Comparison of ENCODE assay signal across 8 cellular contexts in the genomic region with DNA sequence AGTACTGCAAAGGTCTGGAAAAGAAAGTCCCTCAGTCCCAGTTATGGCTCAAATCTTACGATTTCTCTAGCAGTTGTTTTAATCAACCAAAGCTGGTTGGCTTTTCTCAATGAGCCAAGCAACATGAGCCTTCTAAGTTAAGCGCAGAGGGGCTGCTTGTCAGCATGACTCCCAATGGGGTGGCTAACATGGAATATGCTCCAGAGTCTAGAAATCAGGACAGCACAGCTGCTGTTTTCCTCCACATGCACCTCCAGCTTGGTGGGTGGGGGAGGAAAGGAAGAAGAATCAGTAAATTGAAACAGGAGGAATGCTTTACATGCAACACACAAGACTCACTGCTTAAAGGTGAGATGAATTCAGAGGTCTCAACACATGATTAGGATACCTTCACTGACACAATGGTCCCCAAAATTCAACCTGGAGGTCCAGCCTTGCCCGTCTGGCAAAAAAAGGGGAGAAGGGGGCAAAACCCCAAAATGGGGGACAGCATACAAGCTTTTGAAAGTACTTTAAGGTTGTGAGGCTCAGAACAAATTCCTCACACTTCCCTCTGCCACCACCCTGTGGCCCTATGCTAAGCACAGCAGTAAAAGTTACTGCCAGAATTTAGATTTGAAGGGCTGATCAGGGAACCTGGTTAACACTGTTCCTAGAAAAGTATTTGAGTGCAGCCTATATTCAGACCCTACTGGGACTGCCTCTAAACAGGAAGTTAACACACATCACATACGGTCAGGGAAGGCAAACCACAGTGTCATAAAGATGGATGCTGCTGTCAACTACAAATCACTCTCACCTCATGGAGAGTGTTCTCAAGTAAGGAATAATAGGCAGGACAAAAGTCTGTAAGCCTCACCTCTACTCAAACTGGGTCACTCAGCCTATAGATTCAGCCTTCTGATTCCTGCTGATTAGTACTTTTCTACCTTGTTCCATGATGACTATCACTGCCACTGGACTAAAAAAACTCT. TPM values are rescaled to one million over a fixed set of nuclear protein-coding genes. Genes with fewer than 3 reads are reported as not detected.
DNase-seq lines count a peak whose midpoint lies in the region; FAIRE-seq and TF ChIP-seq lines count a peak whose summit lies in the region.

No MANE protein-coding gene starts in this region.

- H2BK12ac ChIP-seq in neuronal stem cell (ENCODE audit: low read length) = no peak overlapping the region

- no CpG with 5 or more reads among the region's 4 CpGs for WGBS in neuronal stem cell (ENCODE audit: extremely low coverage in 2 of 2, insufficient read length in 2 of 2, insufficient replicate concordance in 1 of 2), 2 donors

- H2BK5ac ChIP-seq in neuronal stem cell (ENCODE audit: low read length) = no peak overlapping the region

- H3K18ac ChIP-seq in neuronal stem cell (ENCODE audit: low read length) = no peak overlapping the region

- no peak overlapping the region for H4K91ac ChIP-seq in neuronal stem cell (ENCODE audit: low read depth, low read length, poor library complexity)

- H2AFZ ChIP-seq in neuronal stem cell (ENCODE audit: low read length) = no peak overlapping the region

- no peak overlapping the region for H3K9ac ChIP-seq in neuronal stem cell (ENCODE audit: low read depth, low read length, poor library complexity)

- H3K4me1 Mint-ChIP-seq in activated naive CD4-positive, alpha-beta T cell treated with anti-CD3 and anti-CD28 coated beads, Interleukin-2, amount 10 ng/mL, durations not matched to agents 7 days and 5 days = peaks cover 50% of the 10 kb centered on the region

- H3K4me2 ChIP-seq in neuronal stem cell (ENCODE audit: insufficient read depth, low read length, poor library complexity, severe bottlenecking) = peak overlapping the region; percentile 13

- peak overlapping the region; percentile 90 for H3K27ac ChIP-seq in effector memory CD4-positive, alpha-beta T cell (ENCODE audit: insufficient read depth, low read length, poor library complexity, severe bottlenecking)
- no peak overlapping the region for H3K27ac ChIP-seq in neuronal stem cell (replicated peaks; ENCODE audit: low read length)

- no peak overlapping the region for H3K23ac ChIP-seq in neuronal stem cell (ENCODE audit: low read depth, low read length, poor library complexity)

- no peak for TF ChIP-seq POLR2A in GM12892 (IDR thresholded peaks at IDR 0.05; ENCODE audit: low read depth, low read length)

- H3K4me3 ChIP-seq in effector memory CD4-positive, alpha-beta T cell (ENCODE audit: insufficient read depth, low read depth, low read length, poor library complexity, severe bottlenecking) = peak overlapping the region; percentile 3
- peak overlapping the region in 1 of 2 donors; percentile 69 for H3K4me3 ChIP-seq in neuronal stem cell (ENCODE audit: low read length in 2 of 2)

- peak; percentile 52 for DNase-seq in activated naive CD4-positive, alpha-beta T cell treated with anti-CD3 and anti-CD28 coated beads, Interleukin-2, amount 10 ng/mL, durations not matched to agents 7 days and 5 days
- no peak for DNase-seq in activated naive CD4-positive, alpha-beta T cell treated with Interleukin-2 at 50 U/mL for 16 hours
- DNase-seq in RKO (ENCODE audit: low spot score) (peak; percentile 63), neuronal stem cell (ENCODE audit: low spot score) (no peak), GM12892 (ENCODE audit: insufficient read length) (no peak)
- no peak for DNase-seq in effector memory CD4-positive, alpha-beta T cell
- DNase-seq in stimulated activated CD4-positive, alpha-beta T cell treated with anti-CD3 and anti-CD28 coated beads, Interleukin-15, amount 100 ng/mL, for 24 hours = no peak
- no peak for DNase-seq in stimulated activated CD4-positive, alpha-beta T cell treated with anti-CD3 and anti-CD28 coated beads, Interleukin-2, amount 100 ng/mL, for 24 hours

- CTCF ChIA-PET in activated naive CD4-positive, alpha-beta T cell treated with anti-CD3 and anti-CD28 coated beads, Interleukin-2, amount 10 ng/mL, durations not matched to agents 7 days and 5 days (lab: Charles Lee) = interaction anchor here (0.6 to 3.2 kb wide), 13 partner anchors 10 to 139 kb away, joined by 3 to 21 read pairs (median 4); partner anchors contain the start of genes DENND4B, JTB and RAB13

- no peak overlapping the region for H3K14ac ChIP-seq in neuronal stem cell (ENCODE audit: low read length)

- H3K4me3 Mint-ChIP-seq in activated naive CD4-positive, alpha-beta T cell treated with anti-CD3 and anti-CD28 coated beads, Interleukin-2, amount 10 ng/mL, durations not matched to agents 7 days and 5 days = peak overlapping the region; percentile 82

- H4K8ac ChIP-seq in neuronal stem cell (ENCODE audit: low read depth, low read length) = no peak overlapping the region

- peaks cover 6% of the 10 kb centered on the region for H3K27me3 Mint-ChIP-seq in activated naive CD4-positive, alpha-beta T cell treated with anti-CD3 and anti-CD28 coated beads, Interleukin-2, amount 10 ng/mL, durations not matched to agents 7 days and 5 days

- no peaks in the 10 kb centered on the region for H3K9me3 Mint-ChIP-seq in activated naive CD4-positive, alpha-beta T cell treated with anti-CD3 and anti-CD28 coated beads, Interleukin-2, amount 10 ng/mL, durations not matched to agents 7 days and 5 days

- H3K27ac Mint-ChIP-seq in activated naive CD4-positive, alpha-beta T cell treated with anti-CD3 and anti-CD28 coated beads, Interleukin-2, amount 10 ng/mL, durations not matched to agents 7 days and 5 days = peak overlapping the region; percentile 89

- H3K36me3 ChIP-seq in effector memory CD4-positive, alpha-beta T cell (ENCODE audit: control insufficient read depth, insufficient read depth, low read length) = no peaks in the 10 kb centered on the region
- H3K36me3 ChIP-seq in neuronal stem cell (replicated peaks in 1 of 2; ENCODE audit: control insufficient read depth in 2 of 2, insufficient read depth in 2 of 2, low read length in 2 of 2) = peaks cover 4 to 35% of the 10 kb centered on the region in 2 donors

- no peak for FAIRE-seq in GM12892 (lab: Jason Lieb, UNC)

- no peaks in the 10 kb centered on the region for H3K9me3 ChIP-seq in effector memory CD4-positive, alpha-beta T cell (ENCODE audit: control insufficient read depth, low read length)
- H3K9me3 ChIP-seq in neuronal stem cell (replicated peaks in 1 of 2; ENCODE audit: control insufficient read depth in 2 of 2, insufficient read depth in 1 of 2, low read depth in 1 of 2, low read length in 2 of 2) = no peaks in the 10 kb centered on the region

- H3K36me3 Mint-ChIP-seq in activated naive CD4-positive, alpha-beta T cell treated with anti-CD3 and anti-CD28 coated beads, Interleukin-2, amount 10 ng/mL, durations not matched to agents 7 days and 5 days = peaks cover 24% of the 10 kb centered on the region

- H2BK120ac ChIP-seq in neuronal stem cell (ENCODE audit: low read depth, low read length) = no peak overlapping the region

- H3K79me1 ChIP-seq in neuronal stem cell (ENCODE audit: low read depth, low read length) = peaks cover 3% of the 10 kb centered on the region

- H3K27me3 ChIP-seq in effector memory CD4-positive, alpha-beta T cell (replicated peaks; ENCODE audit: control insufficient read depth, insufficient read depth, low read length, poor library complexity, severe bottlenecking) = no peaks in the 10 kb centered on the region
- H3K27me3 ChIP-seq in neuronal stem cell (ENCODE audit: control insufficient read depth in 3 of 3, insufficient read depth in 3 of 3, low read depth in 1 of 3, low read length in 3 of 3) = no peaks in the 10 kb centered on the region

- no peak overlapping the region for H3K4ac ChIP-seq in neuronal stem cell (ENCODE audit: low read length)

- peaks cover 37% of the 10 kb centered on the region for H3K4me1 ChIP-seq in effector memory CD4-positive, alpha-beta T cell (ENCODE audit: control insufficient read depth, insufficient read depth, low read length, poor library complexity, severe bottlenecking)
- H3K4me1 ChIP-seq in neuronal stem cell (ENCODE audit: control insufficient read depth in 2 of 2, insufficient read depth in 1 of 2, low read depth in 1 of 2, low read length in 2 of 2) = peaks cover 15 to 17% of the 10 kb centered on the region in 2 donors

- no peak overlapping the region for H2BK15ac ChIP-seq in neuronal stem cell (ENCODE audit: low read length)

- no peak overlapping the region for H2AK5ac ChIP-seq in neuronal stem cell (ENCODE audit: low read depth, low read length)

RNA-seq across cellular contexts. Expression of gene GATAD2B, which starts 2.6 kb away (rescaled TPM):
- polyA plus RNA-seq in neuronal stem cell (2013, experiment 1 of 2) = 26.6 TPM
- 27.7 TPM for polyA plus RNA-seq in neuronal stem cell (2013, experiment 2 of 2)
- 16.1 TPM for polyA plus RNA-seq in GM12892 (2012; ENCODE audit: missing spikeins)

RNA-seq across cellular contexts. Expression of gene DENND4B, which starts 26.4 kb away (rescaled TPM):
- polyA plus RNA-seq in neuronal stem cell (2013, experiment 1 of 2) = 10.8 TPM
- 10.8 TPM for polyA plus RNA-seq in neuronal stem cell (2013, experiment 2 of 2)
- 35.2 TPM for polyA plus RNA-seq in GM12892 (2012; ENCODE audit: missing spikeins)

RNA-seq across cellular contexts. Expression of gene CRTC2, which starts 38.2 kb away (rescaled TPM):
- 22.5 TPM for polyA plus RNA-seq in neuronal stem cell (2013, experiment 1 of 2)
- polyA plus RNA-seq in neuronal stem cell (2013, experiment 2 of 2) = 21.8 TPM
- 36.9 TPM for polyA plus RNA-seq in GM12892 (2012; ENCODE audit: missing spikeins)

RNA-seq across cellular contexts. Expression of gene SLC39A1, which starts 43.2 kb away (rescaled TPM):
- polyA plus RNA-seq in neuronal stem cell (2013, experiment 1 of 2) = 83.0 TPM
- polyA plus RNA-seq in neuronal stem cell (2013, experiment 2 of 2) = 80.7 TPM
- polyA plus RNA-seq in GM12892 (2012; ENCODE audit: missing spikeins) = 53.2 TPM

RNA-seq across cellular contexts. Expression of gene CREB3L4, which starts 47.5 kb away (rescaled TPM):
- 14.4 TPM for polyA plus RNA-seq in neuronal stem cell (2013, experiment 1 of 2)
- 14.5 TPM for polyA plus RNA-seq in neuronal stem cell (2013, experiment 2 of 2)
- polyA plus RNA-seq in GM12892 (2012; ENCODE audit: missing spikeins) = 15.3 TPM

Comparison
In these comparisons a context has a peak if more than half of its experiments do, and no peak if none do; other contexts are left out.
1. DNase-seq: peak in activated naive CD4-positive, alpha-beta T cell treated with anti-CD3 and anti-CD28 coated beads, Interleukin-2, amount 10 ng/mL, durations not matched to agents 7 days and 5 days (single experiment) and RKO (single experiment); none in activated naive CD4-positive, alpha-beta T cell treated with Interleukin-2 at 50 U/mL for 16 hours (single experiment), effector memory CD4-positive, alpha-beta T cell (0 of 3), neuronal stem cell (single experiment), stimulated activated CD4-positive, alpha-beta T cell treated with anti-CD3 and anti-CD28 coated beads, Interleukin-15, amount 100 ng/mL, for 24 hours (single experiment), GM12892 (single experiment) and stimulated activated CD4-positive, alpha-beta T cell treated with anti-CD3 and anti-CD28 coated beads, Interleukin-2, amount 100 ng/mL, for 24 hours (0 of 2).